ENCODE assay signal across 8 cellular contexts in the genomic region with DNA sequence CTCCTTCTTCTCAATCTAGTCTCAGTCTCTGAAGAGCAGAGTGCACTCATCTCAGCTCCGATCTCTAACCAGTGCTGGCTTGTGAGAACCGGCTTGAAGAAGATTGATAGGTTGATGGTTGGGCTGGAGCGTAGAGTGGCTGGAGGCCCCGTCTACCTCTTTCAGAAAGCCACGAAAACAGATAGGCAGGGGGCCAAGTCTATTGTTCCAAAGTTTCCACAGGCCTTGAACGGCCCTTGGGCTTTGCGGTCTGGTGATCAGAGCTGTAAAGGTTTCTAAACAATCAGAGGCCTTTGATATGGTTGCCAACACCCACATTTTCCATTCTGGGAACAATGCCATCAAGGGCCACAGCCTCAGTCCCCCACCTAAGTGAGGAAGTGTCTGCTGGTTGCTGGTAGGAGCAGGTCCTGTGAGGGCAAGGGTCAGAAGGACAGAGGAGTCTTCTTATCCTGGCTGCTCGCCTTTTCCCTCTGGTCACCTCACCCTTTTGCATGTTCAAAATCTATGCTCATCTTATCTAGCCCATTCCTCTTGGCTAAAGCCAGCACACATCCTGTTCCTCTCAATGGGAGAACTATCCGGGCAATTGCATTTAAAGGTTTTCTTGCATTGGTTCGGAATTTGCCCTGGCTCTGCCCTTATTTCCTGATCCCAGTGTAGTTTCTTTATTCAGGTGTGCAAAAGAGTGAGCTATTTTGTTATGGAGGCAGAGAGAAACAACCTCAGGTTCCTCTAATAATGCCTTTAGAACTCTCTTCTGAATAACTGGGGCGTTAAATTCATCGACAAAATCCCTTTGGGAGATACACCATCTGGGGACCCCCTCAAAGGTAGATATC.
A peak's percentile ranks its signal among the peaks of the same experiment; 100 is the strongest.
DNase-seq lines count a peak whose midpoint lies in the region; ATAC-seq, FAIRE-seq and TF ChIP-seq lines count a peak whose summit lies in the region.

No MANE protein-coding gene starts in this region.

- peaks cover 64% of the 10 kb centered on the region for H3K4me1 Mint-ChIP-seq in activated CD8-positive, alpha-beta T cell treated with anti-CD3 and anti-CD28 coated beads for 36 hours (ENCODE audit: low read depth)

- peak; percentile 46; the same call in 1 of the 2 replicates for TF ChIP-seq POLR2A in GM12892 (IDR thresholded peaks at IDR 0.05; ENCODE audit: low read depth, low read length)

- DNase-seq in GM12892 (ENCODE audit: insufficient read length) = no peak
- DNase-seq in NCI-H187 treated with DMSO at 0.1 percent for 48 hours (lab: John Stamatoyannopoulos, UW) = peak; percentile 93
- peak; percentile 93 for DNase-seq in activated CD8-positive, alpha-beta T cell treated with anti-CD3 and anti-CD28 coated beads for 36 hours
- no peak for DNase-seq in epithelial cell of prostate (ENCODE audit: low read depth, low spot score)
- peak; percentile 29 for DNase-seq in omental fat pad (ENCODE audit: low spot score)
- DNase-seq in ureter (ENCODE audit: low spot score) = peak; percentile 92
- DNase-seq in RKO (ENCODE audit: low spot score) = no peak

- intact Hi-C loops in activated CD8-positive, alpha-beta T cell treated with anti-CD3 and anti-CD28 coated beads for 36 hours (cut with micrococcal nuclease) = loop anchor here (2.0 to 5.0 kb wide), 2 partner anchors 67 to 354 kb away; no protein-coding TSS in a partner anchor

- H3K36me3 Mint-ChIP-seq in activated CD8-positive, alpha-beta T cell treated with anti-CD3 and anti-CD28 coated beads for 36 hours (ENCODE audit: low read depth) = peaks cover 22% of the 10 kb centered on the region

- H3K27ac Mint-ChIP-seq in activated CD8-positive, alpha-beta T cell treated with anti-CD3 and anti-CD28 coated beads for 36 hours = peak overlapping the region; percentile 100

- CTCF ChIA-PET in activated CD8-positive, alpha-beta T cell treated with anti-CD3 and anti-CD28 coated beads for 36 hours (lab: Charles Lee) = interaction anchor here (7.9 kb wide), 1 partner anchor 38 kb away, joined by 51 read pairs; no protein-coding TSS in a partner anchor

- H3K27me3 Mint-ChIP-seq in activated CD8-positive, alpha-beta T cell treated with anti-CD3 and anti-CD28 coated beads for 36 hours = no peaks in the 10 kb centered on the region

- POLR2A ChIA-PET in activated CD8-positive, alpha-beta T cell treated with anti-CD3 and anti-CD28 coated beads for 36 hours (lab: Charles Lee) = interaction anchor here (0.6 to 5.0 kb wide), 11 partner anchors 13 to 421 kb away, joined by 3 to 28 read pairs (median 4); partner anchors contain the start of gene KMT2E

- peaks cover 4% of the 10 kb centered on the region for H3K9me3 Mint-ChIP-seq in activated CD8-positive, alpha-beta T cell treated with anti-CD3 and anti-CD28 coated beads for 36 hours

- peak overlapping the region; percentile 83 for H3K4me3 Mint-ChIP-seq in activated CD8-positive, alpha-beta T cell treated with anti-CD3 and anti-CD28 coated beads for 36 hours

- no peak for TF ChIP-seq CTCF in activated CD8-positive, alpha-beta T cell treated with anti-CD3 and anti-CD28 coated beads for 36 hours (IDR thresholded peaks at IDR 0.05)
- TF ChIP-seq CTCF in omental fat pad (IDR thresholded peaks at IDR 0.05) = no peak

- ATAC-seq in HG02642 (IDR thresholded peaks at IDR 0.05; ENCODE audit: poor library complexity, unreplicated experiment) (peak; percentile 41), omental fat pad (ENCODE audit: low FRiP score) (no peak)
- ATAC-seq in activated CD8-positive, alpha-beta T cell treated with anti-CD3 and anti-CD28 coated beads for 36 hours = peak; percentile 57

- H3K27ac ChIP-seq in epithelial cell of prostate = peak overlapping the region; percentile 99

- FAIRE-seq in GM12892 (lab: Jason Lieb, UNC) = no peak

Comparison
In these comparisons a context has a peak if more than half of its experiments do, and no peak if none do; other contexts are left out.
1. DNase-seq: peak in NCI-H187 treated with DMSO at 0.1 percent for 48 hours (single experiment), activated CD8-positive, alpha-beta T cell treated with anti-CD3 and anti-CD28 coated beads for 36 hours (single experiment), omental fat pad (single experiment) and ureter (single experiment); none in GM12892 (single experiment), epithelial cell of prostate (single experiment) and RKO (single experiment).